7 cellular contexts compared by ENCODE assay signal in genomic region chr2:204064119-204064518, GRCh38.
"Had no signal": no experiment of that assay in that cellular context is flagged by ENCODE, and none has a peak within 500 bp of the region (broad histone marks: within the 10 kb centered on the region; RNA-seq: fewer than 3 reads in every experiment).

No MANE protein-coding gene starts in this region.

- H3K4me3 Mint-ChIP-seq: IgD-negative memory B cell had no signal

- H3K36me3 Mint-ChIP-seq: IgD-negative memory B cell had no signal

- H3K27ac Mint-ChIP-seq: IgD-negative memory B cell had no signal

- H3K27ac ChIP-seq: HL-60, KMS-11 had no signal

- DNase-seq: IMR-90, KBM-7, KG1 had no signal

- H3K4me3 ChIP-seq: K562 had no signal

- H3K4me1 Mint-ChIP-seq: IgD-negative memory B cell had no signal
